ENCODE assay signal across 18 cellular contexts in the genomic region with DNA sequence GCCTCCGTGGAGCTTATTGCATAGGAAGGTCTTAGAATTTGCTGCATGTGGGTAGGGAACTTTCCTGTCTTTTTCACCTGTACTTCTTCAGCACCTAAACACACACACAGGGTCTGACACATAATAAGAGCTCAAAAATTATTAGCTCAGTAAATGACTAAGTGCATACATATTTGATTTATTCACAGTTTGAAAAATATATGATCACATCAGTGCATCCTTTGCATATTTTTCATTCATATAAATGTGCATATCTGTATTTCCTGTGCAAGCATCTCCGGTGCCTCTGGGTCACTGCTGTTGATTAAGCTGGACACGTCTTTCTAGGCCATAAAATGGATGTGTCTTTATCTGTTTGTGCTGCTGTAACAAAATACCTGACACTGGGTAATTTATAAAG.
"Had no signal": no experiment of that assay in that cellular context is flagged by ENCODE, and none has a peak within 500 bp of the region (broad histone marks: within the 10 kb centered on the region; RNA-seq: fewer than 3 reads in every experiment).

No MANE protein-coding gene starts in this region.

- H3K27me3 ChIP-seq: esophagus squamous epithelium, hepatocyte, right lobe of liver, tibial artery, upper lobe of right lung, vagina had no signal

- H3K36me3 ChIP-seq: esophagus squamous epithelium, right lobe of liver, tibial artery, upper lobe of right lung, vagina had no signal

- H3K4me2 ChIP-seq: hepatocyte had no signal

- H3K4me3 Mint-ChIP-seq: naive thymus-derived CD4-positive, alpha-beta T cell; nephron progenitor cell; stimulated activated effector memory CD8-positive, alpha-beta T cell treated with anti-CD3 and anti-CD28 coated beads, Interleukin-12 subunit alpha, Interleukin-12 subunit beta, amount 100 ng/mL, for 72 hours; stimulated activated naive CD8-positive, alpha-beta T cell treated with anti-CD3 and anti-CD28 coated beads, Interleukin-15, Interleukin-2, amounts not matched to agents 100 ng/mL and 50 ng/mL, for 24 hours had no signal

- H2AFZ ChIP-seq: hepatocyte had no signal

- H3K9me3 Mint-ChIP-seq: nephron progenitor cell; stimulated activated effector memory CD8-positive, alpha-beta T cell treated with anti-CD3 and anti-CD28 coated beads, Interleukin-12 subunit alpha, Interleukin-12 subunit beta, amount 100 ng/mL, for 72 hours; stimulated activated naive CD8-positive, alpha-beta T cell treated with anti-CD3 and anti-CD28 coated beads, Interleukin-15, Interleukin-2, amounts not matched to agents 100 ng/mL and 50 ng/mL, for 24 hours had no signal

- H3K4me3 ChIP-seq: esophagus squamous epithelium, hepatocyte, psoas muscle, right lobe of liver, tibial artery, upper lobe of right lung, vagina had no signal

- H3K27ac ChIP-seq: esophagus squamous epithelium, hepatocyte, psoas muscle, right lobe of liver, tibial artery, upper lobe of right lung, vagina had no signal

- H3K4me1 ChIP-seq: esophagus squamous epithelium, psoas muscle, right lobe of liver, tibial artery, upper lobe of right lung, vagina had no signal

- H3K27ac Mint-ChIP-seq: naive thymus-derived CD4-positive, alpha-beta T cell; nephron progenitor cell; stimulated activated effector memory CD8-positive, alpha-beta T cell treated with anti-CD3 and anti-CD28 coated beads, Interleukin-12 subunit alpha, Interleukin-12 subunit beta, amount 100 ng/mL, for 72 hours; stimulated activated naive CD8-positive, alpha-beta T cell treated with anti-CD3 and anti-CD28 coated beads, Interleukin-15, Interleukin-2, amounts not matched to agents 100 ng/mL and 50 ng/mL, for 24 hours had no signal

- H3K9me3 ChIP-seq: esophagus squamous epithelium, psoas muscle, right lobe of liver, tibial artery, upper lobe of right lung, vagina had no signal

- H3K4me1 Mint-ChIP-seq: nephron progenitor cell; stimulated activated effector memory CD8-positive, alpha-beta T cell treated with anti-CD3 and anti-CD28 coated beads, Interleukin-12 subunit alpha, Interleukin-12 subunit beta, amount 100 ng/mL, for 72 hours had no signal

- H3K79me2 ChIP-seq: hepatocyte had no signal

- H3K27me3 Mint-ChIP-seq: stimulated activated naive CD8-positive, alpha-beta T cell treated with anti-CD3 and anti-CD28 coated beads, Interleukin-15, Interleukin-2, amounts not matched to agents 100 ng/mL and 50 ng/mL, for 24 hours had no signal

- DNase-seq: dermis blood vessel endothelial cell; esophagus squamous epithelium; foreskin fibroblast; kidney glomerular epithelial cell; mesendoderm; naive thymus-derived CD4-positive, alpha-beta T cell; nephron progenitor cell; psoas muscle; retina; right lobe of liver; stimulated activated CD4-positive, alpha-beta T cell treated with anti-CD3 and anti-CD28 coated beads, Interleukin-4, amount 100 ng/mL, for 1 hour; stimulated activated CD8-positive, alpha-beta memory T cell treated with anti-CD3 and anti-CD28 coated beads, Interleukin-4, amount 100 ng/mL, for 48 hours; tibial artery; upper lobe of right lung had no signal

- H3K36me3 Mint-ChIP-seq: naive thymus-derived CD4-positive, alpha-beta T cell; stimulated activated effector memory CD8-positive, alpha-beta T cell treated with anti-CD3 and anti-CD28 coated beads, Interleukin-12 subunit alpha, Interleukin-12 subunit beta, amount 100 ng/mL, for 72 hours had no signal

- ATAC-seq: naive thymus-derived CD4-positive, alpha-beta T cell; psoas muscle; right lobe of liver; stimulated activated effector memory CD8-positive, alpha-beta T cell treated with anti-CD3 and anti-CD28 coated beads, Interleukin-12 subunit alpha, Interleukin-12 subunit beta, amount 100 ng/mL, for 72 hours; upper lobe of right lung had no signal
